8 cellular contexts compared by ENCODE assay signal in the genomic region with DNA sequence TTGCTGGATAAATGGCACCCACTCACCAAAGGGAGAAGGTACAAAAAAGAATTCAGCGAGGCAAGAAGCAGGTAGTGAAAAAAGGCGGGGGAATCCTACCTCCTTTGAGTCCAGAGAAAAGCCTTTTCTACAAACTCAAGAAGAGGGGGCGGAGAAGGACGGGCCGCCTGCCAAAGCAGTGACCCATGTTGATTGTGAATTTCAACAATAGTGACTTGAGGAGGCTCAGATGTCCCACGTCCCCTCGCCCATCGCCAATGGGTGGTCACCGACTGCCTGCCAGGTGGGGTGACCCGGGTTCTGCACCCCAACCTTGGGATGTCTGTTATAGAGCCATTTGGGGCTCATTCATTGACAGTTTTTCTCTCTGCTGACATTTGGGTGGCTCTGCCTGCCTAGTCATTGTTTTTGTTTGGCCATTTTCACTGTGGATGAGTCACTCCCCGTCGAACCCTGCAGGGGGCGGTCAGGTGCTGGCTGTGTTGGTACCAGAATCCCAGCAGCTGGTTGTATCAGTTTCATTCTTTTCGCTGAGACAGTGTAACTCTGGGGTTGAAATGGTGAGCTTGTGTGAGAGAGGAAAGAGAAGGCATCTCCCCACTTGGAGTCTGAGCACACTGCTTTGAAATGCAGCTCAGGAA.
DNase-seq lines count a peak whose midpoint lies in the region; ATAC-seq and TF ChIP-seq lines count a peak whose summit lies in the region.

No MANE protein-coding gene starts in this region.

- CTCF ChIA-PET in activated CD4-positive, alpha-beta T cell treated with anti-CD3 and anti-CD28 coated beads for 36 hours (lab: Charles Lee) = interaction anchor here (0.6 to 1.0 kb wide), 3 partner anchors 9 to 860 kb away, joined by 3 to 5 read pairs (median 3); partner anchors contain the start of gene DIXDC1
- CTCF ChIA-PET in PC-3 (lab: Charles Lee) = no interaction called here

- H3K4me3 ChIP-seq in PC-3 (ENCODE audit: low read length) (no peak overlapping the region), fibroblast of pulmonary artery (replicated peaks; ENCODE audit: low read depth, low read length) (no peak overlapping the region)
- no peak overlapping the region for H3K4me3 ChIP-seq in effector memory CD4-positive, alpha-beta T cell (ENCODE audit: insufficient read depth, low read depth, low read length, poor library complexity, severe bottlenecking)

- H3K27me3 ChIP-seq in PC-3 (ENCODE audit: low read length) = 0 out of 2 replicates have a peak, but pooled peaks cover 3% of the 10 kb centered on the region
- no peaks in the 10 kb centered on the region for H3K27me3 ChIP-seq in effector memory CD4-positive, alpha-beta T cell (replicated peaks; ENCODE audit: control insufficient read depth, insufficient read depth, low read length, poor library complexity, severe bottlenecking)

- no peaks in the 10 kb centered on the region for H3K9me2 ChIP-seq in PC-3 (replicated peaks; ENCODE audit: low read length)

- H3K27me3 Mint-ChIP-seq in activated CD4-positive, alpha-beta T cell treated with anti-CD3 and anti-CD28 coated beads for 36 hours = no peaks in the 10 kb centered on the region

- H3K9me3 Mint-ChIP-seq in activated CD4-positive, alpha-beta T cell treated with anti-CD3 and anti-CD28 coated beads for 36 hours (ENCODE audit: low read depth) = no peaks in the 10 kb centered on the region

- no peak overlapping the region for H2AFZ ChIP-seq in PC-3 (ENCODE audit: low read length)

- H3K4me1 ChIP-seq in PC-3 (ENCODE audit: insufficient read depth, low read length) = no peaks in the 10 kb centered on the region
- no peaks in the 10 kb centered on the region for H3K4me1 ChIP-seq in effector memory CD4-positive, alpha-beta T cell (ENCODE audit: control insufficient read depth, insufficient read depth, low read length, poor library complexity, severe bottlenecking)

- H3K4me3 Mint-ChIP-seq in activated CD4-positive, alpha-beta T cell treated with anti-CD3 and anti-CD28 coated beads for 36 hours = no peak overlapping the region

- H3K27ac Mint-ChIP-seq in activated CD4-positive, alpha-beta T cell treated with anti-CD3 and anti-CD28 coated beads for 36 hours = no peak overlapping the region

- intact Hi-C loops in activated CD4-positive, alpha-beta T cell treated with anti-CD3 and anti-CD28 coated beads for 36 hours (cut with DNase I, micrococcal nuclease) = loop anchor here (1.0 to 10.0 kb wide), 3 partner anchors 490 to 503 kb away; no protein-coding TSS in a partner anchor
- intact Hi-C loops in PC-3 (cut with micrococcal nuclease) = no loop called here

- ATAC-seq in activated CD4-positive, alpha-beta T cell treated with anti-CD3 and anti-CD28 coated beads for 36 hours = peak; percentile 55
- peak; percentile 74 for ATAC-seq in HG02938 (IDR thresholded peaks at IDR 0.05; ENCODE audit: unreplicated experiment)
- ATAC-seq in PC-3 = no peak

- no peaks in the 10 kb centered on the region for H3K36me3 ChIP-seq in PC-3 (ENCODE audit: low read depth, low read length)
- H3K36me3 ChIP-seq in effector memory CD4-positive, alpha-beta T cell (ENCODE audit: control insufficient read depth, insufficient read depth, low read length) = no peaks in the 10 kb centered on the region

- no peaks in the 10 kb centered on the region for H3K36me3 Mint-ChIP-seq in activated CD4-positive, alpha-beta T cell treated with anti-CD3 and anti-CD28 coated beads for 36 hours (ENCODE audit: low read depth)

- H3K9ac ChIP-seq in PC-3 (ENCODE audit: low read length) = no peak overlapping the region

- H3K9me3 ChIP-seq in PC-3 (ENCODE audit: low read length) = no peaks in the 10 kb centered on the region
- no peaks in the 10 kb centered on the region for H3K9me3 ChIP-seq in effector memory CD4-positive, alpha-beta T cell (ENCODE audit: control insufficient read depth, low read length)

- no peaks in the 10 kb centered on the region for H3F3A ChIP-seq in PC-3 (ENCODE audit: low read length, unreplicated experiment)

- peaks cover 2% of the 10 kb centered on the region for H3K4me1 Mint-ChIP-seq in activated CD4-positive, alpha-beta T cell treated with anti-CD3 and anti-CD28 coated beads for 36 hours

- DNase-seq in activated CD4-positive, alpha-beta T cell treated with anti-CD3 and anti-CD28 coated beads for 36 hours = peak; percentile 61
- DNase-seq in activated CD4-positive, alpha-beta T cell treated with anti-CD3 and anti-CD28 coated beads for 4 hours = no peak
- DNase-seq in PC-3 (peak; percentile 35), fibroblast of pulmonary artery (ENCODE audit: low read depth) (peak; percentile 62), putamen (ENCODE audit: low spot score) (peak; percentile 74), KG1 (lab: John Stamatoyannopoulos, UW) (no peak)
- no peak for DNase-seq in effector memory CD4-positive, alpha-beta T cell

- BruUV-seq in PC-3 (replicated peaks; lab: Mats Ljungman, UMichigan) = no TSS peak

- peak; percentile 52 for TF ChIP-seq CTCF in PC-3 (conservative IDR thresholded peaks at IDR 0.05; ENCODE audit: low read depth, low read length)
- TF ChIP-seq CTCF in fibroblast of pulmonary artery (IDR thresholded peaks at IDR 0.05; ENCODE audit: low read length, missing control alignments) = peak; percentile 68

- no peak overlapping the region for H3K4me2 ChIP-seq in PC-3 (ENCODE audit: low read length)

- no peak overlapping the region for H3K27ac ChIP-seq in PC-3 (ENCODE audit: low read length)
- no peak overlapping the region for H3K27ac ChIP-seq in effector memory CD4-positive, alpha-beta T cell (ENCODE audit: insufficient read depth, low read length, poor library complexity, severe bottlenecking)

- H3K79me2 ChIP-seq in PC-3 (ENCODE audit: low read length) = no peaks in the 10 kb centered on the region

- POLR2A ChIA-PET in activated CD4-positive, alpha-beta T cell treated with anti-CD3 and anti-CD28 coated beads for 36 hours (lab: Charles Lee) = no interaction called here
- POLR2A ChIA-PET in PC-3 (lab: Charles Lee; ENCODE audit: unreplicated experiment) = no interaction called here

- no peaks in the 10 kb centered on the region for H4K20me1 ChIP-seq in PC-3 (ENCODE audit: low read length)

Comparison
In these comparisons a context has a peak if more than half of its experiments do, and no peak if none do; other contexts are left out.
1. DNase-seq: peak in activated CD4-positive, alpha-beta T cell treated with anti-CD3 and anti-CD28 coated beads for 36 hours (single experiment), PC-3 (single experiment), fibroblast of pulmonary artery (single experiment) and putamen (single experiment); none in activated CD4-positive, alpha-beta T cell treated with anti-CD3 and anti-CD28 coated beads for 4 hours (0 of 2), effector memory CD4-positive, alpha-beta T cell (0 of 3) and KG1 (single experiment).